In genomic region chr20:62493886-62494285, GRCh38 we compare ENCODE assay signal across 24 cellular contexts. TPM values are rescaled to one million over a fixed set of nuclear protein-coding genes. Genes with fewer than 3 reads are reported as not detected.
DNase-seq lines count a peak whose midpoint lies in the region; ATAC-seq, FAIRE-seq and TF ChIP-seq lines count a peak whose summit lies in the region.
"Had no signal": no experiment of that assay in that cellular context is flagged by ENCODE, and none has a peak within 500 bp of the region (broad histone marks: within the 10 kb centered on the region; RNA-seq: fewer than 3 reads in every experiment).

No MANE protein-coding gene starts in this region.

- no peak overlapping the region for H3K4me3 Mint-ChIP-seq in stimulated activated effector memory CD8-positive, alpha-beta T cell treated with anti-CD3 and anti-CD28 coated beads, Interleukin-12 subunit alpha, Interleukin-12 subunit beta, amount 100 ng/mL, for 72 hours
- H3K4me3 Mint-ChIP-seq: CD4-positive, CD25-positive, alpha-beta regulatory T cell had no signal

- peak overlapping the region in 5 of 11 experiments; percentile 51 to 70 (median 61); a peak in 6 of 22 replicates for H3K9ac ChIP-seq in BLaER1 treated with 17β-estradiol and CSF1 and Interleukin-3, amounts not matched to agents 10 nM and 100 nM
- H3K9ac ChIP-seq in K562 (ENCODE audit: insufficient read depth in 1 of 2, low read depth in 2 of 2, low read length in 2 of 2) = no peak overlapping the region
- H3K9ac ChIP-seq in SK-N-SH = no peak overlapping the region
- H3K9ac ChIP-seq: KMS-11 had no signal

- no peaks in the 10 kb centered on the region for H3K9me1 ChIP-seq in K562 (ENCODE audit: control insufficient read depth, insufficient read depth, low read length)

- no peaks in the 10 kb centered on the region for H3K9me3 Mint-ChIP-seq in stimulated activated effector memory CD8-positive, alpha-beta T cell treated with anti-CD3 and anti-CD28 coated beads, Interleukin-12 subunit alpha, Interleukin-12 subunit beta, amount 100 ng/mL, for 72 hours

- H3K79me2 ChIP-seq in DOHH2 (ENCODE audit: control insufficient read depth, low read length) (no peaks in the 10 kb centered on the region), K562 (ENCODE audit: control insufficient read depth, insufficient read depth, low read length) (no peaks in the 10 kb centered on the region), SK-N-SH (ENCODE audit: insufficient read depth) (no peaks in the 10 kb centered on the region)

- peak overlapping the region in 7 of 11 experiments; percentile 2 to 70 (median 52); a peak in 8 of 22 replicates for H3K27ac ChIP-seq in BLaER1 treated with 17β-estradiol and CSF1 and Interleukin-3, amounts not matched to agents 10 nM and 100 nM
- H3K27ac ChIP-seq in DOHH2 (ENCODE audit: low read depth, low read length) = peak overlapping the region; percentile 73
- H3K27ac ChIP-seq in K562 (ENCODE audit: extremely low read depth, low read depth, low read length) = no peak overlapping the region
- no peak overlapping the region for H3K27ac ChIP-seq in SK-N-SH (ENCODE audit: low read depth in 2 of 2, low read length in 1 of 2)
- H3K27ac ChIP-seq in upper lobe of right lung = no peak overlapping the region
- H3K27ac ChIP-seq: KMS-11, SJSA1 had no signal

- ATAC-seq in K562 (no peak), upper lobe of right lung (no peak)
- no peak for ATAC-seq in stimulated activated effector memory CD8-positive, alpha-beta T cell treated with anti-CD3 and anti-CD28 coated beads, Interleukin-12 subunit alpha, Interleukin-12 subunit beta, amount 100 ng/mL, for 72 hours
- ATAC-seq: HCT116, PC-3 had no signal

- no TSS peak for BruUV-seq in K562 (replicated peaks; lab: Mats Ljungman, UMichigan)

- WGBS in K562 (ENCODE audit: insufficient coverage, low coverage, missing lambda C conversion rate) = 56% methylated on average over 10 of the region's 10 CpGs
- WGBS in SK-N-SH (ENCODE audit: low lambda C conversion rate) = 94% methylated on average over 10 of the region's 10 CpGs

- DNase-seq in K562 (ENCODE audit: extremely low read depth in 1 of 4, low spot score in 3 of 4) (no peak), SK-N-SH (no peak), upper lobe of right lung (no peak)
- DNase-seq in stimulated activated effector memory CD8-positive, alpha-beta T cell treated with anti-CD3 and anti-CD28 coated beads, Interleukin-12 subunit alpha, Interleukin-12 subunit beta, amount 100 ng/mL, for 72 hours (ENCODE audit: low spot score in 2 of 2) = no peak
- DNase-seq in activated CD4-positive, CD25-positive, alpha-beta regulatory T cell (lab: John Stamatoyannopoulos, UW) = no peak
- DNase-seq: CD4-positive, CD25-positive, alpha-beta regulatory T cell; DMS53; IMR-90; NCI-H1092 treated with DMSO at 0.1 percent for 48 hours; NCI-H1436 treated with DMSO at 0.1 percent for 48 hours; NCI-H1930; NCI-H2107; NCI-H524 treated with DMSO at 0.1 percent for 48 hours; NCI-H774; PC-3; Right ventricle myocardium superior; T-helper 1 cell had no signal

- intact Hi-C loops in K562 (cut with micrococcal nuclease) (loop anchor here (10.0 kb wide), 1 partner anchor 189 kb away; the partner anchor contains the start of gene ADRM1), upper lobe of right lung (cut with DNase I) (no loop called here)

- H4K20me1 ChIP-seq in BLaER1 treated with 17β-estradiol and CSF1 and Interleukin-3, amounts not matched to agents 10 nM and 100 nM = peaks cover 0 to 8% (median 0%) of the 10 kb centered on the region in 11 experiments; a peak in 11 of 22 replicates
- H4K20me1 ChIP-seq in DOHH2 (ENCODE audit: control insufficient read depth, insufficient read depth, low read depth, low read length) (no peaks in the 10 kb centered on the region), K562 (replicated peaks; ENCODE audit: control insufficient read depth, insufficient read depth, low read length) (no peaks in the 10 kb centered on the region), SK-N-SH (ENCODE audit: insufficient read depth) (no peaks in the 10 kb centered on the region)

- FAIRE-seq in K562 (lab: Jason Lieb, UNC) = no peak
- FAIRE-seq: G401.6 had no signal

- no peaks in the 10 kb centered on the region for H3K36me3 ChIP-seq in BLaER1 treated with 17β-estradiol and CSF1 and Interleukin-3, amounts not matched to agents 10 nM and 100 nM
- H3K36me3 ChIP-seq in DOHH2 (ENCODE audit: control insufficient read depth, low read length) (no peaks in the 10 kb centered on the region), K562 (ENCODE audit: control insufficient read depth, insufficient read depth, low read length) (no peaks in the 10 kb centered on the region), SK-N-SH (replicated peaks in 1 of 2; ENCODE audit: control insufficient read depth in 1 of 2, insufficient read depth in 2 of 2, low read length in 1 of 2) (no peaks in the 10 kb centered on the region), upper lobe of right lung (no peaks in the 10 kb centered on the region)
- H3K36me3 ChIP-seq: SJSA1 had no signal

- TF ChIP-seq CTCF in DOHH2 (IDR thresholded peaks at IDR 0.05; ENCODE audit: low read depth, low read length, poor library complexity, severe bottlenecking) = no peak
- no peak for TF ChIP-seq CTCF in K562 (IDR thresholded peaks at IDR 0.05 in 2 of 3, conservative IDR thresholded peaks at IDR 0.05 in 1 of 3; ENCODE audit: insufficient read depth in 2 of 3, low read depth in 1 of 3, low read length in 3 of 3)
- TF ChIP-seq CTCF in SK-N-SH (IDR thresholded peaks at IDR 0.05) = no peak
- TF ChIP-seq CTCF in upper lobe of right lung (IDR thresholded peaks at IDR 0.05) = no peak

- H3F3A ChIP-seq in DOHH2 (ENCODE audit: control insufficient read depth, insufficient read depth) (no peaks in the 10 kb centered on the region), SK-N-SH (replicated peaks; ENCODE audit: insufficient read depth) (no peaks in the 10 kb centered on the region)

- no peak overlapping the region for H3K4me3 ChIP-seq in BLaER1 treated with 17β-estradiol and CSF1 and Interleukin-3, amounts not matched to agents 10 nM and 100 nM
- H3K4me3 ChIP-seq in DOHH2 (ENCODE audit: low read length) = peak overlapping the region; percentile 66; the same call in 1 of the 2 replicates
- no peak overlapping the region for H3K4me3 ChIP-seq in K562
- H3K4me3 ChIP-seq in SK-N-SH (ENCODE audit: low read depth in 2 of 2, low read length in 1 of 2) = no peak overlapping the region
- H3K4me3 ChIP-seq in upper lobe of right lung = no peak overlapping the region
- H3K4me3 ChIP-seq: SJSA1 had no signal

- peak overlapping the region; percentile 45 for H3K27ac Mint-ChIP-seq in stimulated activated effector memory CD8-positive, alpha-beta T cell treated with anti-CD3 and anti-CD28 coated beads, Interleukin-12 subunit alpha, Interleukin-12 subunit beta, amount 100 ng/mL, for 72 hours
- H3K27ac Mint-ChIP-seq: CD4-positive, CD25-positive, alpha-beta regulatory T cell had no signal

- in situ Hi-C loops in K562 (cut with MboI) = loop anchor here (5.0 to 10.0 kb wide), 3 partner anchors 77 to 311 kb away; partner anchors contain the start of genes ADRM1 and OGFR

- H3K4me1 Mint-ChIP-seq in stimulated activated effector memory CD8-positive, alpha-beta T cell treated with anti-CD3 and anti-CD28 coated beads, Interleukin-12 subunit alpha, Interleukin-12 subunit beta, amount 100 ng/mL, for 72 hours = no peaks in the 10 kb centered on the region
- H3K4me1 Mint-ChIP-seq: CD4-positive, CD25-positive, alpha-beta regulatory T cell had no signal

- TF ChIP-seq RAD21 in K562 (CRISPR knock-in tag; conservative IDR thresholded peaks at IDR 0.05 in 1 of 2, IDR thresholded peaks at IDR 0.05 in 1 of 2) (no peak), SK-N-SH (IDR thresholded peaks at IDR 0.05; ENCODE audit: low read length) (no peak)

- H2AFZ ChIP-seq in K562 (ENCODE audit: low read depth, low read length) = 0 out of 2 replicates have a peak overlapping the region, but pooled peaks have one; percentile 45
- no peak overlapping the region for H2AFZ ChIP-seq in SK-N-SH (ENCODE audit: low read depth)

- CTCF ChIA-PET in K562 (lab: Yijun Ruan, JAX; ENCODE audit: low intra/inter-chr PET ratio) = no interaction called here
- CTCF ChIA-PET in SK-N-SH (lab: Yijun Ruan, JAX) = interaction anchor here (0.8 to 6.9 kb wide), 8 partner anchors 16 to 298 kb away, joined by 3 to 62 read pairs (median 6); partner anchors contain the start of gene GATA5

- H3K9me2 ChIP-seq in DOHH2 (replicated peaks; ENCODE audit: control insufficient read depth, low read length) (no peaks in the 10 kb centered on the region), SK-N-SH (no peaks in the 10 kb centered on the region)

- H3K9me3 ChIP-seq in BLaER1 treated with 17β-estradiol and CSF1 and Interleukin-3, amounts not matched to agents 10 nM and 100 nM (replicated peaks in 1 of 11) = peaks cover 0 to 11% (median 8%) of the 10 kb centered on the region in 11 experiments; a peak in 13 of 22 replicates
- H3K9me3 ChIP-seq in DOHH2 (ENCODE audit: control insufficient read depth, insufficient read depth, low read length) = no peaks in the 10 kb centered on the region
- no peaks in the 10 kb centered on the region for H3K9me3 ChIP-seq in K562 (replicated peaks; ENCODE audit: control insufficient read depth, insufficient read depth, low read depth, low read length)
- no peaks in the 10 kb centered on the region for H3K9me3 ChIP-seq in SK-N-SH
- H3K9me3 ChIP-seq in upper lobe of right lung = no peaks in the 10 kb centered on the region
- H3K9me3 ChIP-seq: SJSA1 had no signal

- peaks cover 3% of the 10 kb centered on the region for H3K36me3 Mint-ChIP-seq in stimulated activated effector memory CD8-positive, alpha-beta T cell treated with anti-CD3 and anti-CD28 coated beads, Interleukin-12 subunit alpha, Interleukin-12 subunit beta, amount 100 ng/mL, for 72 hours
- H3K36me3 Mint-ChIP-seq: CD4-positive, CD25-positive, alpha-beta regulatory T cell had no signal

- no peak for TF ChIP-seq POLR2A in K562 (conservative IDR thresholded peaks at IDR 0.05)

- H3K4me1 ChIP-seq in BLaER1 treated with 17β-estradiol and CSF1 and Interleukin-3, amounts not matched to agents 10 nM and 100 nM = peaks cover 29 to 72% (median 60%) of the 10 kb centered on the region in 10 experiments
- H3K4me1 ChIP-seq in DOHH2 (ENCODE audit: control insufficient read depth, low read length) (peaks cover 38% of the 10 kb centered on the region), K562 (replicated peaks in 1 of 2; ENCODE audit: control insufficient read depth in 2 of 2, insufficient read depth in 2 of 2, low read length in 2 of 2) (peaks cover 21 to 72% of the 10 kb centered on the region in 2 experiments), SK-N-SH (ENCODE audit: control insufficient read depth in 1 of 2, insufficient read depth in 2 of 2, low read depth in 1 of 2, low read length in 1 of 2) (peaks cover 0 to 8% of the 10 kb centered on the region in 2 experiments; a peak in 1 of 4 replicates), upper lobe of right lung (peaks cover 10% of the 10 kb centered on the region)
- H3K4me1 ChIP-seq: SJSA1 had no signal

- peaks cover 4 to 13% (median 6%) of the 10 kb centered on the region in 11 experiments; a peak in 17 of 22 replicates for H3K27me3 ChIP-seq in BLaER1 treated with 17β-estradiol and CSF1 and Interleukin-3, amounts not matched to agents 10 nM and 100 nM
- H3K27me3 ChIP-seq in DOHH2 (ENCODE audit: control insufficient read depth, low read length) (peaks cover 5% of the 10 kb centered on the region), K562 (ENCODE audit: control insufficient read depth in 2 of 2, insufficient read depth in 2 of 2, low read length in 2 of 2) (no peaks in the 10 kb centered on the region), SK-N-SH (ENCODE audit: insufficient read depth) (no peaks in the 10 kb centered on the region), upper lobe of right lung (peaks cover under 1% of the 10 kb centered on the region)

- POLR2A ChIA-PET in K562 (lab: Yijun Ruan, JAX) = interaction anchor here (0.6 to 1.1 kb wide), 2 partner anchors 64 to 107 kb away, joined by 3 read pairs; partner anchors contain the start of gene RPS21
- POLR2A ChIA-PET in SK-N-SH (lab: Yijun Ruan, JAX) = no interaction called here

- peak overlapping the region; percentile 64 to 98 (median 91); a peak in 21 of 22 replicates for H3K4me2 ChIP-seq in BLaER1 treated with 17β-estradiol and CSF1 and Interleukin-3, amounts not matched to agents 10 nM and 100 nM
- peak overlapping the region; percentile 82 for H3K4me2 ChIP-seq in DOHH2 (ENCODE audit: low read length)
- no peak overlapping the region for H3K4me2 ChIP-seq in K562 (ENCODE audit: insufficient read depth, low read length)
- no peak overlapping the region for H3K4me2 ChIP-seq in SK-N-SH
- H3K4me2 ChIP-seq: KMS-11 had no signal

- no peak for TF ChIP-seq EP300 in K562 (IDR thresholded peaks at IDR 0.05; ENCODE audit: low read length)
- TF ChIP-seq EP300 in SK-N-SH (IDR thresholded peaks at IDR 0.05; ENCODE audit: borderline replicate concordance in 1 of 2, low read depth in 1 of 2, low read length in 1 of 2) = no peak

RNA-seq across cellular contexts. Expression of gene GATA5, which starts 18.1 kb away (rescaled TPM):
- 0.40 and 1.3 TPM in 2 replicates for total RNA-seq in K562 (2011; cell fraction: chromatin; rRNA removed; ENCODE audit: low replicate concordance)
- 0.66 and 0.67 TPM in 2 replicates for total RNA-seq in K562 (2011; cell fraction: nucleolus; rRNA removed)
- 0.29 and 0.46 TPM in 2 replicates for total RNA-seq in K562 (2011; cell fraction: nucleoplasm; rRNA removed)
- total RNA-seq in K562 (2014; rRNA removed) = 0.18 and 0.45 TPM in 2 replicates
- 0.06 TPM in 1 of 2 replicates, not detected in the other for total RNA-seq in K562 (2014; rRNA removed; fragmentation: Illumina TruSeq; extraction: Trizol)
- total RNA-seq in K562 (2015; rRNA removed; fragmentation: Illumina TruSeq; extraction: Trizol) = 0.08 and 0.22 TPM in 2 replicates
- total RNA-seq in K562 (2021) = 0.49 TPM in 2 replicates
- polyA plus RNA-seq in K562 (2011; rRNA removed) = 0.57 and 0.68 TPM in 2 replicates
- polyA plus RNA-seq in K562 (2011; cell fraction: cytosol; rRNA removed) = 0.68 and 2.4 TPM in 2 replicates
- 1.4 and 2.7 TPM in 2 replicates for polyA plus RNA-seq in K562 (2011; cell fraction: nucleus; rRNA removed)
- polyA plus RNA-seq in K562 (2012) = 0.43 and 0.44 TPM in 2 replicates
- polyA plus RNA-seq in K562 (2014; fragmentation: Illumina TruSeq; extraction: Trizol) = 0.09 and 0.11 TPM in 2 replicates
- polyA plus RNA-seq in K562 (2014; fragmentation: Nextera tagmentation; extraction: Ambion mirVana) = not detected
- polyA plus RNA-seq in K562 (2014; rRNA removed) = 0.16 and 0.34 TPM in 2 replicates
- 0.12 and 0.39 TPM in 2 replicates for polyA minus RNA-seq in K562 (2011; rRNA and poly(A)+ RNA removed)
- 0.86 and 1.5 TPM in 2 replicates for polyA minus RNA-seq in K562 (2011; cell fraction: cytosol; rRNA and poly(A)+ RNA removed)
- 0.67 TPM in 2 replicates for polyA minus RNA-seq in K562 (2011; cell fraction: nucleus; rRNA and poly(A)+ RNA removed)
- not detected in 2 replicates for polyA plus RNA-seq in SK-N-SH (2012; rRNA removed)
- not detected in 2 replicates for polyA plus RNA-seq in SK-N-SH (2012; cell fraction: cytosol; rRNA removed)
- polyA plus RNA-seq in SK-N-SH (2012; cell fraction: nucleus; rRNA removed) = not detected in 2 replicates
- total RNA-seq in upper lobe of right lung = 2.5 TPM
- total RNA-seq: A673; CD4-positive, CD25-positive, alpha-beta regulatory T cell; IMR-90; SJSA1 had no signal
- polyA plus RNA-seq: CD4-positive, CD25-positive, alpha-beta regulatory T cell; IMR-90 had no signal

Comparison
In these comparisons a context has a peak if more than half of its experiments do, and no peak if none do; other contexts are left out.
1. H3K27ac ChIP-seq: peak in BLaER1 treated with 17β-estradiol and CSF1 and Interleukin-3, amounts not matched to agents 10 nM and 100 nM (7 of 11) and DOHH2 (single experiment); none in K562 (single experiment), SK-N-SH (0 of 2) and upper lobe of right lung (single experiment).
2. H3K4me2 ChIP-seq: peak in BLaER1 treated with 17β-estradiol and CSF1 and Interleukin-3, amounts not matched to agents 10 nM and 100 nM (11 of 11) and DOHH2 (single experiment); none in K562 (single experiment) and SK-N-SH (single experiment).